Comparison of ENCODE assay signal across 8 cellular contexts in the genomic region with DNA sequence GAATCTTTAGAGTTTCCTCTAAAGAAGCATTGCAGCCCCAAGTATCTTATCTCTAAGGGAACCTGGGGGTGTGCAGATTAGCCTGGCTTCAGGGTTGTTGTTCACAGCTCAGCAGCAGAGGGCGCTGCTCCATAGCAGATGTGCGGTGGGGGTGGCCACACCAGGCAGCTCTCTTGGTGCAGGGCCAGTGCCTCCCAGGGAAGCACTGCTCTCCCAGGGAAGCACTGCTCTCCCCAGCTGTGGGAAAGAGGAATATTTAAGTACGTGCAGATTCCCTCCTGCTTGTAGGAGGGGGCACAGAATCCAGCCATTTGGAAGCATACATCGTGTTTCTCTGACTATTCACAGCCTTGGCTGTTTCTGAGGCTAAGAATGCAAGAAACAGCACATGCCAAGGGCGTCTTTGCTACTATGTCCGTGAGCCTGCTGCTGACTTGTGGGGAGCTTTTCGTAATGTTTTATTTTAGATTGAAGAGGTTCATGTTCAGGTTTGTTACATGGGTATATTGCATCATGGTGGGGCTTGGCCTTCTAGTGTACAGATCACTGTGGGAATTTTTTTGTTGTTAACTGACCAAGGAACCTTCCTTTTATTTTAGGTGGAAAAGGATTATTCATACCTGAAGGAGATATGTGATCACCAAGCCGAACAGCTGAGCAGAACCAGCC.
DNase-seq lines count a peak whose midpoint lies in the region; ATAC-seq, FAIRE-seq and TF ChIP-seq lines count a peak whose summit lies in the region.
"Had no signal": no experiment of that assay in that cellular context is flagged by ENCODE, and none has a peak within 500 bp of the region (broad histone marks: within the 10 kb centered on the region; RNA-seq: fewer than 3 reads in every experiment).

No MANE protein-coding gene starts in this region.

- FAIRE-seq in frontal cortex (lab: Jason Lieb, UNC): no peak

- H3K9me3 ChIP-seq in SJSA1 (replicated peaks): no peaks in the 10 kb centered on the region
- H3K9me3 ChIP-seq in osteoblast (ENCODE audit: low read depth, low read length): no peaks in the 10 kb centered on the region

- no peak overlapping the region for H3K4me3 ChIP-seq in SJSA1
- no peak overlapping the region for H3K4me3 ChIP-seq in osteoblast (ENCODE audit: insufficient read depth, low read length)
- H3K4me3 ChIP-seq: skin epidermis had no signal

- no peak overlapping the region for H3K4me2 ChIP-seq in osteoblast (ENCODE audit: insufficient read depth, low read length)

- peaks cover 21% of the 10 kb centered on the region for H3K79me2 ChIP-seq in osteoblast (ENCODE audit: insufficient read depth, low read length)

- ATAC-seq in GM18511 (IDR thresholded peaks at IDR 0.05; ENCODE audit: unreplicated experiment): peak; percentile 63

- H3K27ac ChIP-seq in SJSA1 (no peak overlapping the region), osteoblast (ENCODE audit: low read depth, low read length) (peak overlapping the region; percentile 43), temporal lobe (ENCODE audit: low read depth, low read length) (peak overlapping the region; percentile 42)
- H3K27ac ChIP-seq: skin epidermis had no signal

- H2AFZ ChIP-seq in osteoblast (ENCODE audit: low read length): no peak overlapping the region

- H3K36me3 ChIP-seq in SJSA1 (peaks cover 42% of the 10 kb centered on the region), osteoblast (ENCODE audit: insufficient read depth, low read length) (peaks cover 10% of the 10 kb centered on the region)

- H3K4me1 ChIP-seq in SJSA1 (replicated peaks) (peaks cover 6% of the 10 kb centered on the region; the same call in 1 of the 2 replicates), osteoblast (ENCODE audit: insufficient read depth, low read length) (peaks cover 52% of the 10 kb centered on the region)

- peaks cover 4% of the 10 kb centered on the region for H4K20me1 ChIP-seq in osteoblast (ENCODE audit: insufficient read depth, low read length)

- DNase-seq in LoVo (ENCODE audit: low spot score) (peak; percentile 47), SJSA1 (ENCODE audit: low read depth in 1 of 2, low spot score in 2 of 2) (peak; percentile 55 to 79), frontal cortex (ENCODE audit: low spot score in 2 of 2) (peak; percentile 16 to 54), osteoblast (ENCODE audit: insufficient read length, low spot score, missing footprints) (peak; percentile 92)
- DNase-seq in activated effector memory CD4-positive, alpha-beta T cell treated with anti-CD3 and anti-CD28 coated beads, Interleukin-2, amount 50 U/mL, for 16 hours: peak; percentile 89

- H3K27me3 ChIP-seq in SJSA1 (replicated peaks): no peaks in the 10 kb centered on the region
- no peaks in the 10 kb centered on the region for H3K27me3 ChIP-seq in osteoblast (ENCODE audit: insufficient read depth, low read length)

- peak; percentile 91 for TF ChIP-seq CTCF in osteoblast (IDR thresholded peaks at IDR 0.05; ENCODE audit: extremely low read depth, low read depth, low read length)

Comparison
In these comparisons a context has a peak if more than half of its experiments do, and no peak if none do; other contexts are left out.
1. DNase-seq: peak in every context shown above with its lines; median percentile 92 in osteoblast; 89 in activated effector memory CD4-positive, alpha-beta T cell treated with anti-CD3 and anti-CD28 coated beads, Interleukin-2, amount 50 U/mL, for 16 hours; 67 in SJSA1; 47 in LoVo; 35 in frontal cortex.